In the genomic region with DNA sequence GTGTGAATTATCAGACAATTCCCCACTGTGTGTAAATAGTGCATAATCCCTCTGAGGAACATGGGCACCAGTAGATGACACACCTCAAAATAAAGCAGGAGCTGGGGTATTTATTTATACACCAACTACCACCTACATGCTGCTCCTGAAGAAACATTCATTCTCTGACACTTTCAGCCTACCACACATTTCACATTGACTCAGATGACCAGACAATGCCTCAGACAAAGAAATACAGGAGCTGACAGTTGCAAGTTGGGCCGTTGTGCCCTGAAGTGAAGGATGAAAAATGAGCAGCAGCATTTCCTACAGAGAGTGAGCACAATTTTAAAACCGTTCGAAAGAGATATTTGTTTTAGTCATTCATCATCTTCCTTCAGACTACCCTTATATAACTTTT, we compare ENCODE assay signal across 4 cellular contexts.
"Had no signal": no experiment of that assay in that cellular context is flagged by ENCODE, and none has a peak within 500 bp of the region (broad histone marks: within the 10 kb centered on the region; RNA-seq: fewer than 3 reads in every experiment).

No MANE protein-coding gene starts in this region.

- H3K4me3 ChIP-seq: GM23338 had no signal

- H3K27ac Mint-ChIP-seq: GM23338, H9 had no signal

- H3K4me3 Mint-ChIP-seq: GM23338, H9 had no signal

- H3K4me2 ChIP-seq: GM23338 had no signal

- DNase-seq: H9, HCEC 1CT, IMR-90 had no signal

- ATAC-seq: GM23338 had no signal

- H3K9me3 Mint-ChIP-seq: GM23338, H9 had no signal

- H2AFZ ChIP-seq: GM23338 had no signal
